ENCODE assay signal across 19 cellular contexts in genomic region chr18:79327199-79327545, GRCh38.
DNase-seq lines count a peak whose midpoint lies in the region; ATAC-seq and TF ChIP-seq lines count a peak whose summit lies in the region.
"Had no signal": no experiment of that assay in that cellular context is flagged by ENCODE, and none has a peak within 500 bp of the region (broad histone marks: within the 10 kb centered on the region; RNA-seq: fewer than 3 reads in every experiment).

No MANE protein-coding gene starts in this region.

- POLR2A ChIA-PET in CD4-positive, alpha-beta T cell (lab: Charles Lee), result no interaction called here
- POLR2A ChIA-PET in CD8-positive, alpha-beta T cell (lab: Charles Lee), result no interaction called here

- H3K4me3 Mint-ChIP-seq in CD4-positive, alpha-beta T cell, result no peak overlapping the region
- no peak overlapping the region for H3K4me3 Mint-ChIP-seq in CD8-positive, alpha-beta T cell
- H3K4me3 Mint-ChIP-seq in activated naive CD8-positive, alpha-beta T cell treated with anti-CD3 and anti-CD28 coated beads, Interleukin-2, amount 50 U/mL, for 24 hours, result peak overlapping the region; percentile 39
- H3K4me3 Mint-ChIP-seq in natural killer cell, result peak overlapping the region; percentile 82

- CTCF ChIA-PET in CD4-positive, alpha-beta T cell (lab: Charles Lee), result no interaction called here
- CTCF ChIA-PET in CD8-positive, alpha-beta T cell (lab: Charles Lee), result no interaction called here

- peaks cover 65% of the 10 kb centered on the region for H3K36me3 Mint-ChIP-seq in CD4-positive, alpha-beta T cell (ENCODE audit: low read depth)
- H3K36me3 Mint-ChIP-seq in CD8-positive, alpha-beta T cell, result peaks cover 53% of the 10 kb centered on the region
- peaks cover 13% of the 10 kb centered on the region for H3K36me3 Mint-ChIP-seq in activated naive CD8-positive, alpha-beta T cell treated with anti-CD3 and anti-CD28 coated beads, Interleukin-2, amount 50 U/mL, for 24 hours (ENCODE audit: low read depth)
- no peaks in the 10 kb centered on the region for H3K36me3 Mint-ChIP-seq in natural killer cell

- H3K4me2 ChIP-seq in Karpas-422 (ENCODE audit: low read depth, low read length, poor library complexity, severe bottlenecking), result no peak overlapping the region
- H3K4me2 ChIP-seq: KMS-11 had no signal

- H3K36me3 ChIP-seq in CD8-positive, alpha-beta T cell (ENCODE audit: insufficient read depth, low read length), result peaks cover 3% of the 10 kb centered on the region
- H3K36me3 ChIP-seq in Karpas-422 (ENCODE audit: insufficient read depth, low read length), result peaks cover 5% of the 10 kb centered on the region
- H3K36me3 ChIP-seq: BE2C, MG63 had no signal

- H2AFZ ChIP-seq in Karpas-422 (ENCODE audit: low read length), result no peak overlapping the region

- H3K4me3 ChIP-seq in CD8-positive, alpha-beta T cell (ENCODE audit: low read depth, low read length), result no peak overlapping the region
- H3K4me3 ChIP-seq in Karpas-422 (ENCODE audit: low read length), result no peak overlapping the region
- H3K4me3 ChIP-seq: MG63 had no signal

- no peak for DNase-seq in CD4-positive, alpha-beta T cell
- no peak for DNase-seq in CD8-positive, alpha-beta T cell
- no peak for DNase-seq in activated naive CD8-positive, alpha-beta T cell treated with anti-CD3 and anti-CD28 coated beads, Interleukin-2, amount 50 U/mL, for 24 hours
- DNase-seq in natural killer cell (peak; percentile 34), Karpas-422 (no peak), NCI-H2171 treated with DMSO at 0.1 percent for 48 hours (lab: John Stamatoyannopoulos, UW) (no peak), DMS79 (lab: John Stamatoyannopoulos, UW) (no peak), HUDEP-2 (lab: John Stamatoyannopoulos, UW; ENCODE audit: unreplicated experiment in 76 of 76) (no peak)
- DNase-seq: BE2C, EL, MG63, NCI-H1105 treated with DMSO at 0.1 percent for 48 hours, NCI-H187 treated with DMSO at 0.1 percent for 48 hours, NCI-H2171, NCI-H510A had no signal

- H3K9me2 ChIP-seq in Karpas-422 (replicated peaks; ENCODE audit: insufficient read depth, low read length), result no peaks in the 10 kb centered on the region

- no peaks in the 10 kb centered on the region for H4K20me1 ChIP-seq in Karpas-422 (ENCODE audit: insufficient read depth, low read depth, low read length)

- no peaks in the 10 kb centered on the region for H3K27me3 ChIP-seq in CD4-positive, alpha-beta T cell (ENCODE audit: control insufficient read depth, insufficient read depth, low read length)
- no peaks in the 10 kb centered on the region for H3K27me3 ChIP-seq in CD8-positive, alpha-beta T cell (ENCODE audit: insufficient read depth, low read length)
- H3K27me3 ChIP-seq in Karpas-422 (ENCODE audit: low read length), result no peaks in the 10 kb centered on the region
- H3K27me3 ChIP-seq: BE2C, MG63 had no signal

- no peaks in the 10 kb centered on the region for H3K9me3 ChIP-seq in CD4-positive, alpha-beta T cell (ENCODE audit: control insufficient read depth, low read length)
- no peaks in the 10 kb centered on the region for H3K9me3 ChIP-seq in CD8-positive, alpha-beta T cell (ENCODE audit: low read length)
- H3K9me3 ChIP-seq in Karpas-422 (ENCODE audit: low read length), result no peaks in the 10 kb centered on the region
- H3K9me3 ChIP-seq: BE2C, MG63 had no signal

- H3K9me3 Mint-ChIP-seq in CD4-positive, alpha-beta T cell, result peaks cover 2% of the 10 kb centered on the region
- peaks cover 4% of the 10 kb centered on the region for H3K9me3 Mint-ChIP-seq in CD8-positive, alpha-beta T cell
- peaks cover 3% of the 10 kb centered on the region for H3K9me3 Mint-ChIP-seq in activated naive CD8-positive, alpha-beta T cell treated with anti-CD3 and anti-CD28 coated beads, Interleukin-2, amount 50 U/mL, for 24 hours
- H3K9me3 Mint-ChIP-seq in natural killer cell, result peaks cover 3 to 6% of the 10 kb centered on the region in 2 donors

- intact Hi-C loops in CD4-positive, alpha-beta T cell (cut with DNase I, micrococcal nuclease), result no loop called here
- intact Hi-C loops in CD8-positive, alpha-beta T cell (cut with DNase I, micrococcal nuclease), result no loop called here
- intact Hi-C loops in natural killer cell (cut with micrococcal nuclease), result loop anchor here (5.0 kb wide), 2 partner anchors 125 to 260 kb away; partner anchors contain the start of gene ATP9B

- no peaks in the 10 kb centered on the region for H3K4me1 ChIP-seq in CD8-positive, alpha-beta T cell (ENCODE audit: insufficient read depth, low read length)
- no peaks in the 10 kb centered on the region for H3K4me1 ChIP-seq in Karpas-422 (ENCODE audit: low read length)
- H3K4me1 ChIP-seq: BE2C had no signal

- no peaks in the 10 kb centered on the region for H3K27me3 Mint-ChIP-seq in CD4-positive, alpha-beta T cell
- no peaks in the 10 kb centered on the region for H3K27me3 Mint-ChIP-seq in CD8-positive, alpha-beta T cell (ENCODE audit: low read depth)
- H3K27me3 Mint-ChIP-seq in activated naive CD8-positive, alpha-beta T cell treated with anti-CD3 and anti-CD28 coated beads, Interleukin-2, amount 50 U/mL, for 24 hours, result no peaks in the 10 kb centered on the region
- H3K27me3 Mint-ChIP-seq in natural killer cell (ENCODE audit: low read depth in 2 of 2), result no peaks in the 10 kb centered on the region

- H3K4me1 Mint-ChIP-seq in CD4-positive, alpha-beta T cell (ENCODE audit: low read depth), result no peaks in the 10 kb centered on the region
- peaks cover 15% of the 10 kb centered on the region for H3K4me1 Mint-ChIP-seq in CD8-positive, alpha-beta T cell (ENCODE audit: low read depth)
- H3K4me1 Mint-ChIP-seq in activated naive CD8-positive, alpha-beta T cell treated with anti-CD3 and anti-CD28 coated beads, Interleukin-2, amount 50 U/mL, for 24 hours, result peaks cover 10% of the 10 kb centered on the region
- peaks cover 12 to 22% of the 10 kb centered on the region in 2 donors for H3K4me1 Mint-ChIP-seq in natural killer cell

- H3K27ac ChIP-seq in CD4-positive, alpha-beta T cell (ENCODE audit: low read depth, low read length), result no peak overlapping the region
- no peak overlapping the region for H3K27ac ChIP-seq in CD8-positive, alpha-beta T cell (ENCODE audit: low read depth, low read length)
- no peak overlapping the region for H3K27ac ChIP-seq in Karpas-422 (ENCODE audit: low read length)
- H3K27ac ChIP-seq: KMS-11 had no signal

- peak overlapping the region; percentile 8 for H3K27ac Mint-ChIP-seq in CD4-positive, alpha-beta T cell
- peak overlapping the region; percentile 69 for H3K27ac Mint-ChIP-seq in CD8-positive, alpha-beta T cell
- peak overlapping the region; percentile 55 for H3K27ac Mint-ChIP-seq in activated naive CD8-positive, alpha-beta T cell treated with anti-CD3 and anti-CD28 coated beads, Interleukin-2, amount 50 U/mL, for 24 hours
- H3K27ac Mint-ChIP-seq in natural killer cell, result peak overlapping the region; percentile 88 to 89

- no peak for TF ChIP-seq CTCF in CD4-positive, alpha-beta T cell (IDR thresholded peaks at IDR 0.05)
- no peak for TF ChIP-seq CTCF in CD8-positive, alpha-beta T cell (IDR thresholded peaks at IDR 0.05)
- TF ChIP-seq CTCF in natural killer cell (IDR thresholded peaks at IDR 0.05), result no peak

- no peak for ATAC-seq in CD4-positive, alpha-beta T cell (ENCODE audit: poor library complexity)
- no peak for ATAC-seq in CD8-positive, alpha-beta T cell
- ATAC-seq in activated naive CD8-positive, alpha-beta T cell treated with anti-CD3 and anti-CD28 coated beads, Interleukin-2, amount 50 U/mL, for 24 hours, result peak; percentile 66
- peak; percentile 53 to 68 (median 62) for ATAC-seq in natural killer cell
- ATAC-seq: HepG2, Panc1, Right ventricle myocardium inferior had no signal

- H3K9ac ChIP-seq in Karpas-422 (ENCODE audit: low read length), result no peak overlapping the region
- H3K9ac ChIP-seq: KMS-11 had no signal

- 0 out of 2 replicates have a peak, but pooled peaks cover 6% of the 10 kb centered on the region for H3K79me2 ChIP-seq in Karpas-422 (ENCODE audit: low read length)

Comparison
In these comparisons a context has a peak if more than half of its experiments do, and no peak if none do; other contexts are left out.
1. ATAC-seq: peak in activated naive CD8-positive, alpha-beta T cell treated with anti-CD3 and anti-CD28 coated beads, Interleukin-2, amount 50 U/mL, for 24 hours (single experiment) and natural killer cell (3 of 3); none in CD4-positive, alpha-beta T cell (single experiment) and CD8-positive, alpha-beta T cell (single experiment).
2. H3K27ac Mint-ChIP-seq: peak in every context shown above with its lines; median percentile 88 in natural killer cell; 69 in CD8-positive, alpha-beta T cell; 55 in activated naive CD8-positive, alpha-beta T cell treated with anti-CD3 and anti-CD28 coated beads, Interleukin-2, amount 50 U/mL, for 24 hours; 8 in CD4-positive, alpha-beta T cell.
3. H3K4me3 Mint-ChIP-seq: peak in activated naive CD8-positive, alpha-beta T cell treated with anti-CD3 and anti-CD28 coated beads, Interleukin-2, amount 50 U/mL, for 24 hours (single experiment) and natural killer cell (single experiment); none in CD4-positive, alpha-beta T cell (single experiment) and CD8-positive, alpha-beta T cell (single experiment).